Comparison of ENCODE assay signal across 21 cellular contexts in genomic region chr10:37712489-37713131, GRCh38.
DNase-seq lines count a peak whose midpoint lies in the region; ATAC-seq and TF ChIP-seq lines count a peak whose summit lies in the region.
"Had no signal": no experiment of that assay in that cellular context is flagged by ENCODE, and none has a peak within 500 bp of the region (broad histone marks: within the 10 kb centered on the region; RNA-seq: fewer than 3 reads in every experiment).

No MANE protein-coding gene starts in this region.

- H3K27me3 ChIP-seq in foreskin keratinocyte (no peaks in the 10 kb centered on the region), mesendoderm (ENCODE audit: insufficient read depth, low read length, poor library complexity) (no peaks in the 10 kb centered on the region)

- H2AK5ac ChIP-seq in mesendoderm (ENCODE audit: low read length): no peak overlapping the region

- WGBS in mesendoderm (ENCODE audit: extremely low coverage, insufficient coverage, low lambda C conversion rate): no CpG with 5 or more reads among the region's 4 CpGs

- peaks cover 6% of the 10 kb centered on the region for H3K9me3 Mint-ChIP-seq in stimulated activated memory B cell treated with anti-CD40 and anti-IgM and Interleukin-4, amounts not matched to agents 10 μg/mL and 1 μg/mL and 100 μg/mL, for 72 hours
- peaks cover 9% of the 10 kb centered on the region for H3K9me3 Mint-ChIP-seq in activated naive CD4-positive, alpha-beta T cell treated with anti-CD3 and anti-CD28 coated beads, Interleukin-2, amount 10 ng/mL, durations not matched to agents 7 days and 5 days

- H2BK15ac ChIP-seq in mesendoderm (replicated peaks; ENCODE audit: low read depth): no peak overlapping the region

- H3K79me2 ChIP-seq in mesendoderm (ENCODE audit: control insufficient read depth, insufficient read depth, low read length): no peaks in the 10 kb centered on the region

- no peak overlapping the region for H4K8ac ChIP-seq in mesendoderm (ENCODE audit: low read depth, low read length)

- no peak overlapping the region for H3K4me2 ChIP-seq in mesendoderm (ENCODE audit: low read length)
- H3K4me2 ChIP-seq: GM23338 had no signal

- no peak overlapping the region for H3K4me3 Mint-ChIP-seq in stimulated activated memory B cell treated with anti-CD40 and anti-IgM and Interleukin-4, amounts not matched to agents 10 μg/mL and 1 μg/mL and 100 μg/mL, for 72 hours
- no peak overlapping the region for H3K4me3 Mint-ChIP-seq in activated naive CD4-positive, alpha-beta T cell treated with anti-CD3 and anti-CD28 coated beads, Interleukin-2, amount 10 ng/mL, durations not matched to agents 7 days and 5 days
- H3K4me3 Mint-ChIP-seq: B cell, GM23338, IgD-negative memory B cell had no signal

- ATAC-seq in foreskin keratinocyte (peak; percentile 12), HG03469 (IDR thresholded peaks at IDR 0.05; ENCODE audit: unreplicated experiment) (no peak)
- peak; percentile 25 for ATAC-seq in stimulated activated memory B cell treated with anti-CD40 and anti-IgM and Interleukin-4, amounts not matched to agents 10 μg/mL and 1 μg/mL and 100 μg/mL, for 72 hours
- ATAC-seq: GM23338 had no signal

- H4K5ac ChIP-seq in mesendoderm (ENCODE audit: low read length): no peak overlapping the region

- H3K23ac ChIP-seq in mesendoderm (ENCODE audit: low read length): no peak overlapping the region

- no peaks in the 10 kb centered on the region for H3K4me1 Mint-ChIP-seq in stimulated activated memory B cell treated with anti-CD40 and anti-IgM and Interleukin-4, amounts not matched to agents 10 μg/mL and 1 μg/mL and 100 μg/mL, for 72 hours
- no peaks in the 10 kb centered on the region for H3K4me1 Mint-ChIP-seq in activated naive CD4-positive, alpha-beta T cell treated with anti-CD3 and anti-CD28 coated beads, Interleukin-2, amount 10 ng/mL, durations not matched to agents 7 days and 5 days
- H3K4me1 Mint-ChIP-seq: B cell, GM23338 had no signal

- no peaks in the 10 kb centered on the region for H3K36me3 ChIP-seq in mesendoderm (ENCODE audit: control insufficient read depth, insufficient read depth, low read length)

- H3K4me1 ChIP-seq in foreskin keratinocyte: no peaks in the 10 kb centered on the region
- H3K4me1 ChIP-seq in mesendoderm (ENCODE audit: control insufficient read depth, low read depth, low read length): no peaks in the 10 kb centered on the region

- no peaks in the 10 kb centered on the region for H3K36me3 Mint-ChIP-seq in stimulated activated memory B cell treated with anti-CD40 and anti-IgM and Interleukin-4, amounts not matched to agents 10 μg/mL and 1 μg/mL and 100 μg/mL, for 72 hours
- H3K36me3 Mint-ChIP-seq in activated naive CD4-positive, alpha-beta T cell treated with anti-CD3 and anti-CD28 coated beads, Interleukin-2, amount 10 ng/mL, durations not matched to agents 7 days and 5 days: no peaks in the 10 kb centered on the region
- H3K36me3 Mint-ChIP-seq: IgD-negative memory B cell had no signal

- no peaks in the 10 kb centered on the region for H3K79me1 ChIP-seq in mesendoderm (ENCODE audit: low read length)

- POLR2A ChIA-PET in RWPE1 (lab: Yijun Ruan, JAX; ENCODE audit: low non-redundant PET): no interaction called here

- H3K27ac Mint-ChIP-seq in stimulated activated memory B cell treated with anti-CD40 and anti-IgM and Interleukin-4, amounts not matched to agents 10 μg/mL and 1 μg/mL and 100 μg/mL, for 72 hours: no peak overlapping the region
- no peak overlapping the region for H3K27ac Mint-ChIP-seq in activated naive CD4-positive, alpha-beta T cell treated with anti-CD3 and anti-CD28 coated beads, Interleukin-2, amount 10 ng/mL, durations not matched to agents 7 days and 5 days
- H3K27ac Mint-ChIP-seq: B cell, GM23338, IgD-negative memory B cell had no signal

- no peak overlapping the region for H2BK5ac ChIP-seq in mesendoderm (ENCODE audit: low read length)

- no peak overlapping the region for H3K4me3 ChIP-seq in mesendoderm (ENCODE audit: low read length)
- H3K4me3 ChIP-seq: GM23338 had no signal

- no peaks in the 10 kb centered on the region for H3K27me3 Mint-ChIP-seq in stimulated activated memory B cell treated with anti-CD40 and anti-IgM and Interleukin-4, amounts not matched to agents 10 μg/mL and 1 μg/mL and 100 μg/mL, for 72 hours
- H3K27me3 Mint-ChIP-seq in activated naive CD4-positive, alpha-beta T cell treated with anti-CD3 and anti-CD28 coated beads, Interleukin-2, amount 10 ng/mL, durations not matched to agents 7 days and 5 days: no peaks in the 10 kb centered on the region
- H3K27me3 Mint-ChIP-seq: B cell, IgD-negative memory B cell had no signal

- no peak overlapping the region for H3K56ac ChIP-seq in mesendoderm (ENCODE audit: low read length)

- TF ChIP-seq CTCF in foreskin keratinocyte (conservative IDR thresholded peaks at IDR 0.05) (no peak), RWPE1 (conservative IDR thresholded peaks at IDR 0.05; ENCODE audit: low read depth) (no peak)

- no peak overlapping the region for H3K4ac ChIP-seq in mesendoderm (ENCODE audit: low read depth, low read length)

- DNase-seq in LHCN-M2 (ENCODE audit: low read depth) (peak; percentile 15), foreskin keratinocyte (no peak), myocyte (ENCODE audit: low read depth) (peak; percentile 36), RWPE1 (ENCODE audit: low spot score) (no peak), mesendoderm (no peak)
- no peak for DNase-seq in activated naive CD4-positive, alpha-beta T cell treated with anti-CD3 and anti-CD28 coated beads, Interleukin-2, amount 10 ng/mL, durations not matched to agents 7 days and 5 days
- DNase-seq: COR-L47, GF-D8, HCEC 1CT, Karpas-422, MM.1S, NCI-H1092, NCI-H2081 treated with DMSO at 0.1 percent for 48 hours, NCI-H446 treated with DMSO at 0.1 percent for 48 hours, NCI-H69, SHP77 treated with DMSO at 0.1 percent for 48 hours had no signal

- H3K18ac ChIP-seq in mesendoderm (ENCODE audit: low read length): no peak overlapping the region

- no peak overlapping the region for H2BK120ac ChIP-seq in mesendoderm (ENCODE audit: low read depth, low read length)

- H3K27ac ChIP-seq in foreskin keratinocyte (no peak overlapping the region), RWPE1 (no peak overlapping the region), mesendoderm (ENCODE audit: low read depth, low read length) (no peak overlapping the region)

- no peak overlapping the region for H3K9ac ChIP-seq in mesendoderm (ENCODE audit: low read length)

- CTCF ChIA-PET in RWPE1 (lab: Yijun Ruan, JAX): no interaction called here
- CTCF ChIA-PET in activated naive CD4-positive, alpha-beta T cell treated with anti-CD3 and anti-CD28 coated beads, Interleukin-2, amount 10 ng/mL, durations not matched to agents 7 days and 5 days (lab: Charles Lee): no interaction called here

Comparison
In these comparisons a context has a peak if more than half of its experiments do, and no peak if none do; other contexts are left out.
1. DNase-seq: peak in LHCN-M2 (single experiment) and myocyte (single experiment); none in foreskin keratinocyte (0 of 2), RWPE1 (single experiment), mesendoderm (single experiment) and activated naive CD4-positive, alpha-beta T cell treated with anti-CD3 and anti-CD28 coated beads, Interleukin-2, amount 10 ng/mL, durations not matched to agents 7 days and 5 days (single experiment).